Comparison of ENCODE assay signal across 33 cellular contexts in the genomic region with DNA sequence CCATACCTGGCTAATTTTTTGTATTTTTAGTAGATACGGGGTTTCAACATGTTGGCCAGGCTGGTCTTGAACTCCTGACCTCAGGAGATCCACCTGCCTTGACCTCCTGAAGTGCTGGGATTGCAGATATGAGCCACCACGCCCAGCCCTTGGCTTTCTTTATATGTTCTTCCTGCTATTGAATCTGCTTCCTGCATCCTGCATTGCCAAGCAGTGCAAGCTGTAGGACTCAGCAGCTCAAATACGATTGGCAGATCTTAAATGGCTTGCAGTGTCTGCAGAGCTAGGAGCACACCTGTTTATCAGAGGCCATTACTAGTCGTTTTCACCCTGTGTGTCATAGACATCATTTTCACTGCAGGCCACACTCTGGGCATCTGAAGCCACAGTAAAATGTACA.
"Had no signal": no experiment of that assay in that cellular context is flagged by ENCODE, and none has a peak within 500 bp of the region (broad histone marks: within the 10 kb centered on the region; RNA-seq: fewer than 3 reads in every experiment).

No MANE protein-coding gene starts in this region.

- DNase-seq: activated B cell treated with CpG ODN at 0.5 μM for 24 hours; activated CD4-positive, alpha-beta memory T cell treated with anti-CD3 and anti-CD28 coated beads for 36 hours; activated CD4-positive, alpha-beta T cell treated with anti-CD3 and anti-CD28 coated beads for 4 hours; activated CD4-positive, alpha-beta T cell treated with anti-CD3 and anti-CD28 coated beads, Interleukin-2, amount 10 ng/mL, durations not matched to agents 24 days and 14 days; activated CD4-positive, alpha-beta T cell treated with anti-CD3 and anti-CD28 coated beads, Interleukin-2, amount 50 U/mL, for 1 hour; activated CD4-positive, alpha-beta T cell treated with anti-CD3 and anti-CD28 coated beads, Interleukin-2, amount 50 U/mL, for 4 hours; activated CD4-positive, CD25-positive, alpha-beta regulatory T cell treated with anti-CD3 and anti-CD28 coated beads, Interleukin-2, amount 50 U/mL, for 72 hours; activated CD8-positive, alpha-beta memory T cell treated with anti-CD3 and anti-CD28 coated beads, Interleukin-2, amount 50 U/mL, for 4 hours; activated CD8-positive, alpha-beta T cell treated with anti-CD3 and anti-CD28 coated beads for 36 hours; activated effector memory CD4-positive, alpha-beta T cell treated with anti-CD3 and anti-CD28 coated beads, Interleukin-2, amount 50 U/mL, for 16 hours; activated gamma-delta T cell treated with Interleukin-2 at 50 U/mL for 16 hours; activated naive CD4-positive, alpha-beta T cell; activated naive CD4-positive, alpha-beta T cell treated with anti-CD3 and anti-CD28 coated beads for 36 hours; activated naive CD4-positive, alpha-beta T cell treated with anti-CD3 and anti-CD28 coated beads, Interleukin-2, amount 50 U/mL, for 16 hours; activated naive CD8-positive, alpha-beta T cell treated with anti-CD3 and anti-CD28 coated beads for 36 hours; activated T-cell treated with anti-CD3 and anti-CD28 coated beads for 4 hours; activated T-cell treated with anti-CD3 and anti-CD28 coated beads, Interleukin-2, amount 50 U/mL, for 1 hour; activated T-cell treated with anti-CD3 and anti-CD28 coated beads, Interleukin-2, amount 50 U/mL, for 4 hours; activated T-cell treated with anti-CD3 and anti-CD28 coated beads, Interleukin-2, amount 50 U/mL, for 72 hours; adrenal gland; amniotic stem cell; aorta; body of pancreas; brain microvascular endothelial cell; central memory CD4-positive, alpha-beta T cell; SW 1271; T-helper 1 cell; T-helper 2 cell; T-helper 9 cell had no signal

- H3K27me3 ChIP-seq: adrenal gland, body of pancreas, brain microvascular endothelial cell, breast epithelium had no signal

- H3K27ac ChIP-seq: adrenal gland, body of pancreas, brain microvascular endothelial cell, breast epithelium, VCaP had no signal

- H3K4me3 ChIP-seq: adrenal gland, body of pancreas, breast epithelium had no signal

- ATAC-seq: activated CD8-positive, alpha-beta T cell treated with anti-CD3 and anti-CD28 coated beads for 36 hours; activated naive CD4-positive, alpha-beta T cell treated with anti-CD3 and anti-CD28 coated beads, Interleukin-2, amount 50 U/mL, for 72 hours; activated T-cell treated with anti-CD3 and anti-CD28 coated beads, Interleukin-2, amount 50 U/mL, for 4 hours; activated T-cell treated with anti-CD3 and anti-CD28 coated beads, Interleukin-2, amount 50 U/mL, for 72 hours; activated T-helper 17 cell treated with anti-CD3 and anti-CD28 coated beads, Interleukin-2, amount 50 U/mL, for 72 hours; body of pancreas had no signal

- H3K36me3 ChIP-seq: adrenal gland, brain microvascular endothelial cell, breast epithelium had no signal

- H3K4me1 ChIP-seq: adrenal gland, body of pancreas, breast epithelium had no signal

- H3K9me3 ChIP-seq: adrenal gland, body of pancreas, breast epithelium had no signal
